Comparison of ENCODE assay signal across 10 cellular contexts in genomic region chr4:94412019-94413017, GRCh38. TPM values are rescaled to one million over a fixed set of nuclear protein-coding genes. Genes with fewer than 3 reads are reported as not detected.
DNase-seq lines count a peak whose midpoint lies in the region; ATAC-seq and TF ChIP-seq lines count a peak whose summit lies in the region.
"Had no signal": no experiment of that assay in that cellular context is flagged by ENCODE, and none has a peak within 500 bp of the region (broad histone marks: within the 10 kb centered on the region; RNA-seq: fewer than 3 reads in every experiment).

No MANE protein-coding gene starts in this region.

- H3K36me3 ChIP-seq in PC-3 (ENCODE audit: low read depth, low read length) (no peaks in the 10 kb centered on the region), parathyroid adenoma (ENCODE audit: control insufficient read depth, insufficient read depth, low read length) (no peaks in the 10 kb centered on the region)

- peaks cover 23% of the 10 kb centered on the region for H3K4me1 ChIP-seq in PC-3 (ENCODE audit: insufficient read depth, low read length)
- peaks cover 4% of the 10 kb centered on the region for H3K4me1 ChIP-seq in parathyroid adenoma
- H3K4me1 ChIP-seq in H9 (ENCODE audit: insufficient read depth, low read length): no peaks in the 10 kb centered on the region; the same call in 1 of the 2 replicates

- no peaks in the 10 kb centered on the region for H3F3A ChIP-seq in PC-3 (ENCODE audit: low read length, unreplicated experiment)

- no peak overlapping the region for H4K91ac ChIP-seq in H9 (ENCODE audit: insufficient read length, low read depth, low read length)

- H2BK20ac ChIP-seq in H9 (ENCODE audit: low read depth, low read length, poor library complexity, severe bottlenecking): no peak overlapping the region

- peaks cover 0 to 3% of the 10 kb centered on the region in 2 experiments; a peak in 2 of 5 replicates for H3K9me3 Mint-ChIP-seq in H9
- H3K9me3 Mint-ChIP-seq in activated naive CD8-positive, alpha-beta T cell treated with anti-CD3 and anti-CD28 coated beads, Interleukin-2, amount 50 U/mL, for 24 hours: no peaks in the 10 kb centered on the region
- H3K9me3 Mint-ChIP-seq: effector memory CD8-positive, alpha-beta T cell had no signal

- H3K27ac ChIP-seq in PC-3 (ENCODE audit: low read length) (peak overlapping the region; percentile 70), parathyroid adenoma (no peak overlapping the region), H9 (ENCODE audit: insufficient read length, low read depth, low read length) (no peak overlapping the region)

- peaks cover 17 to 29% of the 10 kb centered on the region in 2 experiments for H3K4me1 Mint-ChIP-seq in H9
- no peaks in the 10 kb centered on the region for H3K4me1 Mint-ChIP-seq in activated naive CD8-positive, alpha-beta T cell treated with anti-CD3 and anti-CD28 coated beads, Interleukin-2, amount 50 U/mL, for 24 hours

- no peaks in the 10 kb centered on the region for H3K9me3 ChIP-seq in PC-3 (ENCODE audit: low read length)
- no peaks in the 10 kb centered on the region for H3K9me3 ChIP-seq in parathyroid adenoma (ENCODE audit: control insufficient read depth, low read length)
- H3K9me3 ChIP-seq in H9 (ENCODE audit: control insufficient read depth, low read depth, low read length): no peaks in the 10 kb centered on the region

- H3K27me3 ChIP-seq in PC-3 (ENCODE audit: low read length) (no peaks in the 10 kb centered on the region), parathyroid adenoma (ENCODE audit: control insufficient read depth, insufficient read depth, low read length) (no peaks in the 10 kb centered on the region), H9 (ENCODE audit: insufficient read depth, low read length) (no peaks in the 10 kb centered on the region)

- no peak overlapping the region for H3K9ac ChIP-seq in PC-3 (ENCODE audit: low read length)
- no peak overlapping the region for H3K9ac ChIP-seq in parathyroid adenoma
- no peak overlapping the region for H3K9ac ChIP-seq in H9 (ENCODE audit: extremely low read depth, insufficient read length, low read length)

- no peak overlapping the region for H2BK120ac ChIP-seq in H9 (ENCODE audit: low read depth, low read length, poor library complexity, severe bottlenecking)

- H3K27me3 Mint-ChIP-seq in H9 (ENCODE audit: low read depth): no peaks in the 10 kb centered on the region
- H3K27me3 Mint-ChIP-seq in activated naive CD8-positive, alpha-beta T cell treated with anti-CD3 and anti-CD28 coated beads, Interleukin-2, amount 50 U/mL, for 24 hours: peaks cover 9% of the 10 kb centered on the region

- H2BK5ac ChIP-seq in H9 (ENCODE audit: insufficient read length, low read length): no peak overlapping the region

- no TSS peak for BruUV-seq in PC-3 (replicated peaks; lab: Mats Ljungman, UMichigan)

- H3K4me3 ChIP-seq in PC-3 (ENCODE audit: low read length): peak overlapping the region; percentile 37
- no peak overlapping the region for H3K4me3 ChIP-seq in parathyroid adenoma (ENCODE audit: low read depth, low read length)

- no peak overlapping the region for H3K23ac ChIP-seq in H9 (ENCODE audit: insufficient read length, low read depth, low read length)

- H3K4ac ChIP-seq in H9 (ENCODE audit: low read depth, low read length): no peak overlapping the region

- no peak overlapping the region for H3K56ac ChIP-seq in H9 (ENCODE audit: insufficient read length, low read depth, low read length)

- H3K27ac Mint-ChIP-seq in H9: no peak overlapping the region; a peak in 1 of 7 replicates
- no peak overlapping the region for H3K27ac Mint-ChIP-seq in activated naive CD8-positive, alpha-beta T cell treated with anti-CD3 and anti-CD28 coated beads, Interleukin-2, amount 50 U/mL, for 24 hours
- H3K27ac Mint-ChIP-seq: effector memory CD8-positive, alpha-beta T cell had no signal

- ATAC-seq in PC-3 (peak; percentile 92), GM18858 (IDR thresholded peaks at IDR 0.05; ENCODE audit: unreplicated experiment) (no peak)
- no peak for ATAC-seq in activated naive CD8-positive, alpha-beta T cell treated with anti-CD3 and anti-CD28 coated beads, Interleukin-2, amount 50 U/mL, for 24 hours
- ATAC-seq: activated CD4-positive, CD25-positive, alpha-beta regulatory T cell treated with anti-CD3 and anti-CD28 coated beads, Interleukin-2, amount 50 U/mL, for 24 hours; effector memory CD8-positive, alpha-beta T cell had no signal

- H3K79me1 ChIP-seq in H9 (ENCODE audit: insufficient read depth, low read depth, low read length, poor library complexity, severe bottlenecking): no peaks in the 10 kb centered on the region

- H3K36me3 Mint-ChIP-seq in H9 (ENCODE audit: insufficient read depth in 1 of 3, low read depth in 3 of 3): peaks cover 0 to 2% (median 0%) of the 10 kb centered on the region in 3 experiments; a peak in 3 of 7 replicates
- H3K36me3 Mint-ChIP-seq in activated naive CD8-positive, alpha-beta T cell treated with anti-CD3 and anti-CD28 coated beads, Interleukin-2, amount 50 U/mL, for 24 hours (ENCODE audit: low read depth): no peaks in the 10 kb centered on the region

- H3K9me2 ChIP-seq in PC-3 (replicated peaks; ENCODE audit: low read length): no peaks in the 10 kb centered on the region

- H3K4me3 Mint-ChIP-seq in H9: no peak overlapping the region
- no peak overlapping the region for H3K4me3 Mint-ChIP-seq in activated naive CD8-positive, alpha-beta T cell treated with anti-CD3 and anti-CD28 coated beads, Interleukin-2, amount 50 U/mL, for 24 hours
- H3K4me3 Mint-ChIP-seq: effector memory CD8-positive, alpha-beta T cell had no signal

- no peak overlapping the region for H3K18ac ChIP-seq in H9 (ENCODE audit: insufficient read length, low read depth, low read length)

- H3K14ac ChIP-seq in H9 (ENCODE audit: insufficient read depth, low read length): no peak overlapping the region

- H3K79me2 ChIP-seq in PC-3 (ENCODE audit: low read length) (no peaks in the 10 kb centered on the region), parathyroid adenoma (no peaks in the 10 kb centered on the region), H9 (ENCODE audit: insufficient read depth, low read length) (no peaks in the 10 kb centered on the region)

- H3K4me2 ChIP-seq in PC-3 (ENCODE audit: low read length) (peak overlapping the region; percentile 48), parathyroid adenoma (ENCODE audit: low read length) (peak overlapping the region; percentile 26), H9 (ENCODE audit: insufficient read depth, insufficient read length, low read length) (no peak overlapping the region)

- CTCF ChIA-PET in PC-3 (lab: Charles Lee): no interaction called here

- no peaks in the 10 kb centered on the region for H3K23me2 ChIP-seq in H9 (ENCODE audit: insufficient read length, low read depth, low read length, poor library complexity, severe bottlenecking)

- H2BK15ac ChIP-seq in H9 (ENCODE audit: low read depth, low read length): no peak overlapping the region

- WGBS in H9 (ENCODE audit: extremely low coverage, insufficient read length, low lambda C conversion rate): no CpG with 5 or more reads among the region's 9 CpGs

- H4K8ac ChIP-seq in H9 (replicated peaks; ENCODE audit: insufficient read length, low read depth, low read length): no peak overlapping the region

- no peak overlapping the region for H3T11ph ChIP-seq in H9 (ENCODE audit: low read length)

- TF ChIP-seq CTCF in PC-3 (conservative IDR thresholded peaks at IDR 0.05; ENCODE audit: low read depth, low read length) (no peak), parathyroid adenoma (IDR thresholded peaks at IDR 0.05) (no peak), H9 (conservative IDR thresholded peaks at IDR 0.05) (no peak)

- H4K20me1 ChIP-seq in PC-3 (ENCODE audit: low read length) (no peaks in the 10 kb centered on the region), H9 (ENCODE audit: control insufficient read depth, insufficient read depth, insufficient read length) (no peaks in the 10 kb centered on the region)

- intact Hi-C loops in PC-3 (cut with micrococcal nuclease): loop anchor here (1.0 kb wide), 1 partner anchor 35 kb away; no protein-coding TSS in a partner anchor

- H2AFZ ChIP-seq in PC-3 (ENCODE audit: low read length) (peak overlapping the region; percentile 24), parathyroid adenoma (no peak overlapping the region), H9 (ENCODE audit: low read length) (no peak overlapping the region)

- H4K5ac ChIP-seq in H9 (ENCODE audit: insufficient read length, low read depth, low read length): no peak overlapping the region

- H2AK5ac ChIP-seq in H9 (ENCODE audit: insufficient read length, low read length): no peak overlapping the region

- peak; percentile 47 for DNase-seq in DMS53 (lab: John Stamatoyannopoulos, UW)
- peak; percentile 85 for DNase-seq in PC-3
- peak; percentile 14 for DNase-seq in fibroblast of gingiva (ENCODE audit: low read depth)
- DNase-seq in H9: no peak
- DNase-seq in activated naive CD8-positive, alpha-beta T cell treated with anti-CD3 and anti-CD28 coated beads, Interleukin-2, amount 50 U/mL, for 24 hours: no peak
- DNase-seq in epidermal melanocyte (ENCODE audit: insufficient read length, low spot score): no peak
- DNase-seq: effector memory CD8-positive, alpha-beta T cell had no signal

- POLR2A ChIA-PET in PC-3 (lab: Charles Lee; ENCODE audit: unreplicated experiment): no interaction called here

- H2BK12ac ChIP-seq in H9 (ENCODE audit: insufficient read length, low read depth, low read length): no peak overlapping the region

RNA-seq across cellular contexts. Expression of gene PDLIM5, which starts 39.4 kb away (rescaled TPM):
- 30.7 and 57.8 TPM in 2 replicates for total RNA-seq in PC-3 (2014; rRNA removed)
- total RNA-seq in H9 (2021): 57.7 and 58.0 TPM in 2 replicates

Comparison
In these comparisons a context has a peak if more than half of its experiments do, and no peak if none do; other contexts are left out.
1. DNase-seq: peak in DMS53 (single experiment), PC-3 (single experiment) and fibroblast of gingiva (single experiment); none in H9 (single experiment), activated naive CD8-positive, alpha-beta T cell treated with anti-CD3 and anti-CD28 coated beads, Interleukin-2, amount 50 U/mL, for 24 hours (single experiment) and epidermal melanocyte (single experiment).